ENCODE assay signal across 1 cellular context in genomic region chr1:53145619-53145941, GRCh38.
TF ChIP-seq lines count a peak whose summit lies in the region.

No MANE protein-coding gene starts in this region.

TF ChIP-seq in HCT116, 20 proteins besides CTCF, POLR2A, EP300 and RAD21:
- TF ChIP-seq EZH2phosphoT487 (IDR thresholded peaks at IDR 0.05; ENCODE audit: borderline replicate concordance): no peak
- TF ChIP-seq CEBPB (IDR thresholded peaks at IDR 0.05; ENCODE audit: low read depth): no peak
- no peak for TF ChIP-seq EZH2 (IDR thresholded peaks at IDR 0.05)
- TF ChIP-seq POLR2AphosphoS5 (IDR thresholded peaks at IDR 0.05; ENCODE audit: low read depth, low read length): no peak
- no peak for TF ChIP-seq CBX3 (IDR thresholded peaks at IDR 0.05; ENCODE audit: low read depth)
- TF ChIP-seq SP1 (IDR thresholded peaks at IDR 0.05; ENCODE audit: low read depth): no peak
- TF ChIP-seq JUND (IDR thresholded peaks at IDR 0.05): no peak
- no peak for TF ChIP-seq ZFX (IDR thresholded peaks at IDR 0.05)
